In the genomic region with DNA sequence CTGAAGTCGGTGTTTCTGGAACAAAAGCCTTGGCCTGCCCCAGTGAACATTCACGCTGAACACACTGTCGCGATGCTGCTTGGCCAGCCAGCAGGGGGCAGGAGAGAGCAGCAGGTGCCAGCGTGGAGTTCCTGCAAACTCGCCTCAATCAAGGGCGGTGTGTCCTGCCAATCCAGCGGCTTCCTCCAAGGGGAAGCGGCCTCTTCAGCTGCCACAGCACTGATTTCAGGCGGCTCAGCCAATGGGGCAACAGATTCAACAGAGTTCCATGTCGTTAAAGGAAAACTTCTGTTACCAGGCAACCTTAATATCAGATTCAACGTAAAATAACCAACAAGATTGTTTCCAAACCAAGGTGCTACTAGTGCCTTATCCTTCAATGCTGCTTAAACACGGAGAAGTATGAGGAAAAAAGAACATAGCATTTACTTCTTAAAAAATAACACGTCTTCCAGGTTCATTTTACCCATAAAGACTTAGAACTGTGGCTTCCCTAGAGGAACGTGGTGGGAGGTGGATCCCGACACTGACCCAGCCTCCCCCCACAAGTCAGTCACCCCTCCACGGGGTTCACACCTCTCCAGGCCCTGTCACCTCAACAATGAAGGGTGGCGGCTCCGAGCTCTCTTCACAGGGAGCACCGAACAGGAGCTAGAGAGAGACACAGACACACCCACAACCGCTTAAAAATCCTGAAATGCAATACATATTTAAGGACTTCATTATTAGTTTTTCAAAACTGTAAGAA, we compare ENCODE assay signal across 8 cellular contexts.
A peak's percentile ranks its signal among the peaks of the same experiment; 100 is the strongest.
DNase-seq lines count a peak whose midpoint lies in the region; ATAC-seq, FAIRE-seq and TF ChIP-seq lines count a peak whose summit lies in the region.

No MANE protein-coding gene starts in this region.

- H3K27me3 Mint-ChIP-seq in activated CD8-positive, alpha-beta memory T cell treated with anti-CD3 and anti-CD28 coated beads, Interleukin-2, amount 10 ng/mL, durations not matched to agents 7 days and 5 days = peaks cover 15% of the 10 kb centered on the region

- peak; percentile 96 for TF ChIP-seq CTCF in GM12865 (IDR thresholded peaks at IDR 0.05; ENCODE audit: insufficient read depth, low read depth, low read length, missing control alignments)

- peak; percentile 58 for FAIRE-seq in endometrium (lab: Jason Lieb, UNC)

- no peaks in the 10 kb centered on the region for H3K36me3 Mint-ChIP-seq in activated CD8-positive, alpha-beta memory T cell treated with anti-CD3 and anti-CD28 coated beads, Interleukin-2, amount 10 ng/mL, durations not matched to agents 7 days and 5 days

- H3K4me3 ChIP-seq in GM12865 (ENCODE audit: low read depth, low read length) = no peak overlapping the region

- ATAC-seq in HG03460 (IDR thresholded peaks at IDR 0.05; ENCODE audit: unreplicated experiment) = peak; percentile 45
- ATAC-seq in activated CD8-positive, alpha-beta memory T cell treated with anti-CD3 and anti-CD28 coated beads, Interleukin-2, amount 10 ng/mL, durations not matched to agents 7 days and 5 days = peak; percentile 85
- ATAC-seq in GM19324 (IDR thresholded peaks at IDR 0.05; ENCODE audit: low FRiP score, unreplicated experiment) = no peak

- CTCF ChIA-PET in activated CD8-positive, alpha-beta memory T cell treated with anti-CD3 and anti-CD28 coated beads, Interleukin-2, amount 10 ng/mL, durations not matched to agents 7 days and 5 days (lab: Charles Lee) = interaction anchor here (0.8 to 1.4 kb wide), 3 partner anchors 8 to 20 kb away, joined by 3 to 4 read pairs (median 3); no protein-coding TSS in a partner anchor

- DNase-seq in GM12865 (ENCODE audit: low read depth) (peak; percentile 84), NOMO-1 (lab: John Stamatoyannopoulos, UW; ENCODE audit: unreplicated experiment in 2 of 2) (peak; percentile 46 to 73), mesenteric fat pad (ENCODE audit: low spot score) (peak; percentile 97)
- peak; percentile 82 for DNase-seq in activated CD8-positive, alpha-beta memory T cell treated with anti-CD3 and anti-CD28 coated beads, Interleukin-2, amount 10 ng/mL, durations not matched to agents 7 days and 5 days
- DNase-seq in stimulated activated CD8-positive, alpha-beta memory T cell treated with anti-CD3 and anti-CD28 coated beads, Interleukin-15, amount 100 ng/mL, for 1 hour (ENCODE audit: low read depth) = peak; percentile 52

- no peak overlapping the region for H3K4me3 Mint-ChIP-seq in activated CD8-positive, alpha-beta memory T cell treated with anti-CD3 and anti-CD28 coated beads, Interleukin-2, amount 10 ng/mL, durations not matched to agents 7 days and 5 days

- no peak overlapping the region for H3K27ac Mint-ChIP-seq in activated CD8-positive, alpha-beta memory T cell treated with anti-CD3 and anti-CD28 coated beads, Interleukin-2, amount 10 ng/mL, durations not matched to agents 7 days and 5 days

- no peaks in the 10 kb centered on the region for H3K9me3 Mint-ChIP-seq in activated CD8-positive, alpha-beta memory T cell treated with anti-CD3 and anti-CD28 coated beads, Interleukin-2, amount 10 ng/mL, durations not matched to agents 7 days and 5 days (ENCODE audit: low read depth)

- peaks cover 12% of the 10 kb centered on the region for H3K4me1 Mint-ChIP-seq in activated CD8-positive, alpha-beta memory T cell treated with anti-CD3 and anti-CD28 coated beads, Interleukin-2, amount 10 ng/mL, durations not matched to agents 7 days and 5 days
